In the genomic region with DNA sequence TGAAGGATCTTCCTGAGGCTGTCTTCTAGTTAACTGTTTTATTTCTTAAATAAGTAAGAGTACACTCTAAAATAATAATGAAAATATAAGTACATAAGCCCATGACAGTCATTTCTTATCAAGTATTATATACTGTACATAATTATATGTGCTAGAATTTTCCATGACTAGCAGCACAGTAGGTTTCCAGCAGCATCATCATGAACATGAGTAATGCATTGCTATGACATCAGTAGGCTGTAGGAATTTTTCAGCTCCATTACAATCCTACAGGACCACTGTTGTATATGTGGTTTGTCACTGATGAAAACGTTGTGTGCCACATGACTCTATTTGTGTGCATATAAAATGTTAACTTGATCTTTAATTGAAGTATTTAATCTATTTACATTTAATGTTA, we compare ENCODE assay signal across 24 cellular contexts. TPM values are rescaled to one million over a fixed set of nuclear protein-coding genes. Genes with fewer than 3 reads are reported as not detected.
DNase-seq lines count a peak whose midpoint lies in the region; ATAC-seq, FAIRE-seq and TF ChIP-seq lines count a peak whose summit lies in the region.
"Had no signal": no experiment of that assay in that cellular context is flagged by ENCODE, and none has a peak within 500 bp of the region (broad histone marks: within the 10 kb centered on the region; RNA-seq: fewer than 3 reads in every experiment).

No MANE protein-coding gene starts in this region.

- H2AK9ac ChIP-seq in IMR-90 (replicated peaks; ENCODE audit: low read depth, low read length, poor library complexity): no peak overlapping the region

- FAIRE-seq in astrocyte (lab: Jason Lieb, UNC): no peak

- POLR2A ChIA-PET in IMR-90 (lab: Charles Lee; ENCODE audit: unreplicated experiment): no interaction called here

- intact Hi-C loops in IMR-90 (cut with micrococcal nuclease): no loop called here

- H3K56ac ChIP-seq in IMR-90 (ENCODE audit: extremely low read depth, insufficient read depth, low read length): no peak overlapping the region

- H3K4me2 ChIP-seq in IMR-90 (ENCODE audit: low read depth, low read length) (no peak overlapping the region), astrocyte (ENCODE audit: low read length) (no peak overlapping the region)

- H3K23ac ChIP-seq in IMR-90 (ENCODE audit: low read depth, low read length): no peak overlapping the region

- H3K9ac ChIP-seq in IMR-90 (ENCODE audit: low read depth, low read length) (no peak overlapping the region), astrocyte (ENCODE audit: low read length) (no peak overlapping the region)

- peaks cover 2% of the 10 kb centered on the region; the same call in 1 of the 2 replicates for H3K27me3 ChIP-seq in IMR-90 (ENCODE audit: control insufficient read depth, insufficient read depth, low read length)
- H3K27me3 ChIP-seq in astrocyte (ENCODE audit: insufficient read depth, low read length): peaks cover 8% of the 10 kb centered on the region
- H3K27me3 ChIP-seq: dorsolateral prefrontal cortex had no signal

- no peak overlapping the region for H3K27ac Mint-ChIP-seq in astrocyte (ENCODE audit: unreplicated experiment)
- H3K27ac Mint-ChIP-seq: activated naive CD8-positive, alpha-beta T cell treated with anti-CD3 and anti-CD28 coated beads, Interleukin-2, amount 10 ng/mL, durations not matched to agents 7 days and 5 days; activated T-helper 1 cell treated with anti-CD3 and anti-CD28 coated beads, Interleukin-12 subunit alpha, Interleukin-12 subunit beta, Interleukin-2, Interleukin-4 antibody, amounts not matched to agents 30 ng/mL and 10 ng/mL and 1 ng/mL, durations not matched to agents 14 hours and 24 hours and 36 hours; naive thymus-derived CD8-positive, alpha-beta T cell had no signal

- no peaks in the 10 kb centered on the region for H3K9me3 Mint-ChIP-seq in astrocyte (ENCODE audit: unreplicated experiment)
- H3K9me3 Mint-ChIP-seq: activated T-helper 1 cell treated with anti-CD3 and anti-CD28 coated beads, Interleukin-12 subunit alpha, Interleukin-12 subunit beta, Interleukin-2, Interleukin-4 antibody, amounts not matched to agents 30 ng/mL and 10 ng/mL and 1 ng/mL, durations not matched to agents 14 hours and 24 hours and 36 hours had no signal

- H3K9me1 ChIP-seq in IMR-90 (ENCODE audit: insufficient read depth, low read length): no peaks in the 10 kb centered on the region; the same call in 1 of the 2 replicates

- in situ Hi-C loops in IMR-90 (cut with MboI; ENCODE audit: low sequenced_read_pairs): no loop called here

- CTCF ChIA-PET in IMR-90 (lab: Yijun Ruan, JAX): interaction anchor here (0.7 to 2.0 kb wide), 4 partner anchors 8 to 139 kb away, joined by 3 to 12 read pairs (median 6); no protein-coding TSS in a partner anchor

- H2BK20ac ChIP-seq in IMR-90 (ENCODE audit: low read depth, low read length): no peak overlapping the region

- no CpG with 5 or more reads among the region's 1 CpG for WGBS in IMR-90 (ENCODE audit: extremely low coverage in 2 of 2, insufficient read length in 1 of 2), 2 experiments

- H2BK15ac ChIP-seq in IMR-90 (ENCODE audit: low read depth, low read length): no peak overlapping the region

- no peak for TF ChIP-seq RAD21 in IMR-90 (IDR thresholded peaks at IDR 0.05; ENCODE audit: low read length)

- TF ChIP-seq CTCF in IMR-90 (conservative IDR thresholded peaks at IDR 0.05; ENCODE audit: low read depth, low read length): no peak
- no peak for TF ChIP-seq CTCF in astrocyte (IDR thresholded peaks at IDR 0.05; ENCODE audit: insufficient read depth, low read depth, low read length)

- no peak overlapping the region for H3K18ac ChIP-seq in IMR-90 (ENCODE audit: low read depth, low read length)

- H4K5ac ChIP-seq in IMR-90 (ENCODE audit: low read depth, low read length): no peak overlapping the region

- no peak overlapping the region for H3K14ac ChIP-seq in IMR-90 (replicated peaks; ENCODE audit: low read depth, low read length)

- H3K4me3 ChIP-seq in IMR-90 (ENCODE audit: insufficient read depth, low read depth, low read length) (no peak overlapping the region), astrocyte (ENCODE audit: insufficient read depth, low read depth, low read length) (no peak overlapping the region)
- H3K4me3 ChIP-seq: dorsolateral prefrontal cortex, gastroesophageal sphincter, HAP-1 had no signal

- H3K9me3 ChIP-seq in IMR-90 (ENCODE audit: control insufficient read depth, insufficient read depth, low read length) (no peaks in the 10 kb centered on the region), astrocyte (ENCODE audit: insufficient read depth, low read depth, low read length) (no peaks in the 10 kb centered on the region)
- H3K9me3 ChIP-seq: gastroesophageal sphincter, HAP-1 had no signal

- DNase-seq in Daoy (ENCODE audit: low read depth) (peak; percentile 4), IMR-90 (peak; percentile 85), astrocyte (ENCODE audit: low read depth) (peak; percentile 48), iris pigment epithelial cell (ENCODE audit: low read depth) (peak; percentile 53), UCSD-AML1 (lab: John Stamatoyannopoulos, UW; ENCODE audit: unreplicated experiment) (no peak), HT-29 (ENCODE audit: low spot score) (no peak)
- DNase-seq in activated CD4-positive, alpha-beta T cell treated with anti-CD3 and anti-CD28 coated beads for 48 hours: no peak
- DNase-seq: activated naive CD8-positive, alpha-beta T cell treated with anti-CD3 and anti-CD28 coated beads, Interleukin-2, amount 10 ng/mL, durations not matched to agents 7 days and 5 days; caudate nucleus; COR-L47; dorsolateral prefrontal cortex; left cardiac atrium; mesendoderm; naive thymus-derived CD8-positive, alpha-beta T cell; NCI-H1105 treated with DMSO at 0.1 percent for 48 hours; NCI-H2081 treated with DMSO at 0.1 percent for 48 hours; NCI-H510A treated with DMSO at 0.1 percent for 48 hours; posterior cingulate gyrus; stimulated activated naive CD4-positive, alpha-beta T cell had no signal

- no peak overlapping the region for H2BK120ac ChIP-seq in IMR-90 (ENCODE audit: low read depth, low read length)

- H4K20me1 ChIP-seq in IMR-90 (ENCODE audit: insufficient read depth, low read length) (no peaks in the 10 kb centered on the region), astrocyte (ENCODE audit: insufficient read depth, low read length) (no peaks in the 10 kb centered on the region)

- H4K8ac ChIP-seq in IMR-90 (ENCODE audit: low read depth in 2 of 2, low read length in 2 of 2): no peak overlapping the region

- no TSS peak for BruUV-seq in IMR-90 (replicated peaks; lab: Mats Ljungman, UMichigan)

- no peak overlapping the region for H2BK5ac ChIP-seq in IMR-90 (ENCODE audit: low read depth, low read length, poor library complexity, severe bottlenecking)

- TF ChIP-seq POLR2A in IMR-90 (IDR thresholded peaks at IDR 0.05; ENCODE audit: low read depth, low read length): no peak

- H3K27ac ChIP-seq in IMR-90 (ENCODE audit: insufficient read depth, low read length) (no peak overlapping the region), astrocyte (ENCODE audit: low read depth, low read length) (no peak overlapping the region)
- H3K27ac ChIP-seq: dorsolateral prefrontal cortex, gastroesophageal sphincter had no signal

- peak; percentile 76 for ATAC-seq in IMR-90 (ENCODE audit: low read depth)
- ATAC-seq in HG03469 (IDR thresholded peaks at IDR 0.05; ENCODE audit: unreplicated experiment): no peak
- ATAC-seq: gastroesophageal sphincter; left cardiac atrium; naive thymus-derived CD8-positive, alpha-beta T cell had no signal

- peaks cover 6% of the 10 kb centered on the region for H3K36me3 Mint-ChIP-seq in astrocyte (ENCODE audit: low read depth, unreplicated experiment)

- peaks cover 3% of the 10 kb centered on the region for H3K27me3 Mint-ChIP-seq in astrocyte (ENCODE audit: low read depth, unreplicated experiment)

- no peak overlapping the region for H4K91ac ChIP-seq in IMR-90 (ENCODE audit: insufficient read depth, low read depth, low read length)

- H3K4me3 Mint-ChIP-seq in astrocyte (ENCODE audit: unreplicated experiment): no peak overlapping the region
- H3K4me3 Mint-ChIP-seq: activated naive CD8-positive, alpha-beta T cell treated with anti-CD3 and anti-CD28 coated beads, Interleukin-2, amount 10 ng/mL, durations not matched to agents 7 days and 5 days; activated T-helper 1 cell treated with anti-CD3 and anti-CD28 coated beads, Interleukin-12 subunit alpha, Interleukin-12 subunit beta, Interleukin-2, Interleukin-4 antibody, amounts not matched to agents 30 ng/mL and 10 ng/mL and 1 ng/mL, durations not matched to agents 14 hours and 24 hours and 36 hours; naive thymus-derived CD8-positive, alpha-beta T cell had no signal

- no peaks in the 10 kb centered on the region for H3K79me2 ChIP-seq in astrocyte (ENCODE audit: insufficient read depth, low read length)

- no peak overlapping the region for H3K4ac ChIP-seq in IMR-90 (ENCODE audit: low read depth, low read length)

- dilution Hi-C loops in IMR-90 (cut with HindIII; ENCODE audit: low sequenced_read_pairs, unreplicated experiment): no loop called here

- 0 out of 4 replicates have a peak, but pooled peaks cover 0 to 2% of the 10 kb centered on the region in 2 experiments for H3K79me1 ChIP-seq in IMR-90 (ENCODE audit: low read depth in 1 of 2, low read length in 2 of 2)

- no peaks in the 10 kb centered on the region for H3K4me1 ChIP-seq in IMR-90 (ENCODE audit: control insufficient read depth, insufficient read depth, low read length)
- H3K4me1 ChIP-seq in astrocyte (ENCODE audit: insufficient read depth, low read length): no peaks in the 10 kb centered on the region
- H3K4me1 ChIP-seq: gastroesophageal sphincter, HAP-1 had no signal

- H2AK5ac ChIP-seq in IMR-90 (ENCODE audit: low read depth, low read length): no peak overlapping the region

- H2AFZ ChIP-seq in IMR-90 (replicated peaks; ENCODE audit: low read length, poor library complexity) (no peak overlapping the region), astrocyte (ENCODE audit: low read depth, low read length) (no peak overlapping the region)

- H3K36me3 ChIP-seq in IMR-90 (ENCODE audit: control insufficient read depth, insufficient read depth, low read length): peaks cover 2% of the 10 kb centered on the region
- peaks cover 5% of the 10 kb centered on the region for H3K36me3 ChIP-seq in astrocyte (ENCODE audit: insufficient read depth, low read length)
- H3K36me3 ChIP-seq: HAP-1 had no signal

- H3K4me1 Mint-ChIP-seq in astrocyte (ENCODE audit: low read depth, unreplicated experiment): peaks cover 1% of the 10 kb centered on the region
- H3K4me1 Mint-ChIP-seq: activated naive CD8-positive, alpha-beta T cell treated with anti-CD3 and anti-CD28 coated beads, Interleukin-2, amount 10 ng/mL, durations not matched to agents 7 days and 5 days had no signal

RNA-seq across cellular contexts. Expression of a gene that starts 22.0 kb away (rescaled TPM):
- 4.4 and 5.7 TPM in 2 replicates for total RNA-seq in Daoy (2014; rRNA removed; shearing (Covaris generic))
- total RNA-seq in IMR-90 (2012; rRNA removed): 8.2 and 9.2 TPM in 2 replicates
- 6.3 and 7.7 TPM in 2 replicates for polyA plus RNA-seq in IMR-90 (2012; rRNA removed)
- 2.6 and 3.8 TPM in 2 replicates for polyA plus RNA-seq in IMR-90 (2012; cell fraction: cytosol; rRNA removed)
- polyA plus RNA-seq in IMR-90 (2012; cell fraction: nucleus; rRNA removed; ENCODE audit: low replicate concordance): 15.0 and 31.8 TPM in 2 replicates
- 8.6 and 11.3 TPM in 2 replicates for total RNA-seq in astrocyte
- 9.8 and 12.4 TPM in 2 replicates for total RNA-seq in HT-29 (2014; rRNA removed; shearing (Covaris generic))

RNA-seq across cellular contexts. Expression of a gene that starts 34.9 kb away (rescaled TPM):
- total RNA-seq in Daoy (2014; rRNA removed; shearing (Covaris generic)): not detected in 2 replicates
- total RNA-seq in IMR-90 (2012; rRNA removed) (not detected in 2 replicates), astrocyte (not detected in 2 replicates)
- not detected in 2 replicates for polyA plus RNA-seq in IMR-90 (2012; rRNA removed)
- not detected in 2 replicates for polyA plus RNA-seq in IMR-90 (2012; cell fraction: cytosol; rRNA removed)
- not detected in 2 replicates for polyA plus RNA-seq in IMR-90 (2012; cell fraction: nucleus; rRNA removed; ENCODE audit: low replicate concordance)
- total RNA-seq in HT-29 (2014; rRNA removed; shearing (Covaris generic)): not detected in 2 replicates
- total RNA-seq: activated naive CD8-positive, alpha-beta T cell treated with anti-CD3 and anti-CD28 coated beads, Interleukin-2, amount 10 ng/mL, durations not matched to agents 7 days and 5 days; activated T-helper 1 cell treated with anti-CD3 and anti-CD28 coated beads, Interleukin-12 subunit alpha, Interleukin-12 subunit beta, Interleukin-2, Interleukin-4 antibody, amounts not matched to agents 30 ng/mL and 10 ng/mL and 1 ng/mL, durations not matched to agents 14 hours and 24 hours and 36 hours; dorsolateral prefrontal cortex; gastroesophageal sphincter; left cardiac atrium; naive thymus-derived CD8-positive, alpha-beta T cell had no signal
- polyA plus RNA-seq: naive thymus-derived CD8-positive, alpha-beta T cell; thymus had no signal

Comparison
In these comparisons a context has a peak if more than half of its experiments do, and no peak if none do; other contexts are left out.
1. DNase-seq: peak in Daoy (single experiment), IMR-90 (single experiment), astrocyte (single experiment) and iris pigment epithelial cell (single experiment); none in activated CD4-positive, alpha-beta T cell treated with anti-CD3 and anti-CD28 coated beads for 48 hours (single experiment), UCSD-AML1 (single experiment) and HT-29 (single experiment).